ENCODE assay signal across 19 cellular contexts in the genomic region with DNA sequence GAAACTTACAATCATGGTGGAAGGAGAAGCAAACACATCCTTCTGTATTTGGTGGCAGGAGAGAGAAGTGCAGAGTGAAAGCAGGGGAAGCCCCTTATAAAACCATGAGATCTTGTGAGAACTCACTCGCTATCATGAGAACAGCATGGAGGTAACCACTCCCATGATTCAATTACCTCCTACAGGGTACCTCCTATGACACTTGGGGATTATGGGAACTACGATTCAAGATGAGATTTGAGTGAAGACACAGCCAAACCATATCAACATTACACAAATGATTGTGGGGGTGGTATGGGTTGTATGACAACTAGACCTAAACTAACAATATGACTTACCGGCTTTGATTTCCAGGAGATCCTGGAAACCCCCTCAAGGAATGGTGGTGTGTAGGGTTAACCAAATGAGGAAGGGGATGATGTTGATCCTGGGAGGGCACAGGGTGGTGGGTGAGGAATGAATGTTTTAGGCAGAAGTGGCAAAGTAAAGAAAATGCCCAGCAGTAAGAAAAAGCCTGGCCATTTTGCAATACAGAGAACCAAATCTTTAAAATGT.
"Had no signal": no experiment of that assay in that cellular context is flagged by ENCODE, and none has a peak within 500 bp of the region (broad histone marks: within the 10 kb centered on the region; RNA-seq: fewer than 3 reads in every experiment).

No MANE protein-coding gene starts in this region.

- DNase-seq: effector memory CD4-positive, alpha-beta T cell; heart left ventricle; hippocampal formation; left colon; left ventricle myocardium superior; naive thymus-derived CD4-positive, alpha-beta T cell; nephron progenitor cell; psoas muscle; retina; right lobe of liver; stimulated activated CD4-positive, alpha-beta T cell treated with anti-CD3 and anti-CD28 coated beads, Interleukin-4, amount 100 ng/mL, for 1 hour; stimulated activated CD8-positive, alpha-beta memory T cell treated with anti-CD3 and anti-CD28 coated beads, Interleukin-4, amount 100 ng/mL, for 48 hours; stimulated activated naive B cell treated with anti-CD40 and anti-IgM and Interleukin-4, amounts not matched to agents 10 μg/mL and 1 μg/mL and 100 μg/mL, for 72 hours; thyroid gland; upper lobe of left lung; uterus had no signal

- H3K27ac ChIP-seq: heart left ventricle, neutrophil, psoas muscle, right lobe of liver, suprapubic skin, thyroid gland, upper lobe of left lung had no signal

- H3K27me3 ChIP-seq: heart left ventricle, neutrophil, right lobe of liver, suprapubic skin, thyroid gland, upper lobe of left lung, uterus had no signal

- H3K27ac Mint-ChIP-seq: naive thymus-derived CD4-positive, alpha-beta T cell; nephron progenitor cell; stimulated activated naive B cell treated with anti-CD40 and anti-IgM and Interleukin-4, amounts not matched to agents 10 μg/mL and 1 μg/mL and 100 μg/mL, for 72 hours had no signal

- H3K4me1 Mint-ChIP-seq: naive thymus-derived CD4-positive, alpha-beta T cell; nephron progenitor cell had no signal

- H3K4me3 ChIP-seq: heart left ventricle, psoas muscle, right lobe of liver, suprapubic skin, thyroid gland, upper lobe of left lung, uterus had no signal

- H3K4me3 Mint-ChIP-seq: naive thymus-derived CD4-positive, alpha-beta T cell; nephron progenitor cell; stimulated activated naive B cell treated with anti-CD40 and anti-IgM and Interleukin-4, amounts not matched to agents 10 μg/mL and 1 μg/mL and 100 μg/mL, for 72 hours had no signal

- H3K27me3 Mint-ChIP-seq: naive thymus-derived CD4-positive, alpha-beta T cell; stimulated activated naive B cell treated with anti-CD40 and anti-IgM and Interleukin-4, amounts not matched to agents 10 μg/mL and 1 μg/mL and 100 μg/mL, for 72 hours had no signal

- H3K36me3 ChIP-seq: heart left ventricle, neutrophil, suprapubic skin, thyroid gland, upper lobe of left lung, uterus had no signal

- H3K4me1 ChIP-seq: psoas muscle, right lobe of liver, suprapubic skin, thyroid gland, upper lobe of left lung, uterus had no signal

- H3K9me3 ChIP-seq: neutrophil, psoas muscle, right lobe of liver, suprapubic skin, thyroid gland, upper lobe of left lung, uterus had no signal

- ATAC-seq: esophagus mucosa; heart left ventricle; left colon; left ventricle myocardium superior; naive thymus-derived CD4-positive, alpha-beta T cell; psoas muscle; right lobe of liver; stimulated activated naive B cell treated with anti-CD40 and anti-IgM and Interleukin-4, amounts not matched to agents 10 μg/mL and 1 μg/mL and 100 μg/mL, for 72 hours had no signal
